Comparison of ENCODE assay signal across 10 cellular contexts in genomic region chr3:13547591-13548371, GRCh38. TPM values are rescaled to one million over a fixed set of nuclear protein-coding genes. Genes with fewer than 3 reads are reported as not detected.
DNase-seq lines count a peak whose midpoint lies in the region; ATAC-seq and TF ChIP-seq lines count a peak whose summit lies in the region.
"Had no signal": no experiment of that assay in that cellular context is flagged by ENCODE, and none has a peak within 500 bp of the region (broad histone marks: within the 10 kb centered on the region; RNA-seq: fewer than 3 reads in every experiment).

No MANE protein-coding gene starts in this region.

- H2AFZ ChIP-seq in GM23248 (no peak overlapping the region), osteoblast (ENCODE audit: low read length) (no peak overlapping the region)

- H3K27me3 ChIP-seq in GM23248 (replicated peaks; ENCODE audit: insufficient read depth), result no peaks in the 10 kb centered on the region
- H3K27me3 ChIP-seq in osteoblast (ENCODE audit: insufficient read depth, low read length), result no peaks in the 10 kb centered on the region

- peaks cover 28% of the 10 kb centered on the region for H3F3A ChIP-seq in GM23248 (ENCODE audit: insufficient read depth)

- H3K4me3 Mint-ChIP-seq in activated CD8-positive, alpha-beta T cell treated with anti-CD3 and anti-CD28 coated beads for 36 hours, result peak overlapping the region; percentile 34
- H3K4me3 Mint-ChIP-seq in glutamatergic neuron (ENCODE audit: unreplicated experiment), result peak overlapping the region; percentile 61
- H3K4me3 Mint-ChIP-seq: activated CD8-positive, alpha-beta memory T cell treated with anti-CD3 and anti-CD28 coated beads, Interleukin-2, amount 10 ng/mL, durations not matched to agents 7 days and 5 days had no signal

- H3K9me2 ChIP-seq in GM23248 (ENCODE audit: insufficient read depth), result no peaks in the 10 kb centered on the region

- DNase-seq in GM23248, result no peak
- DNase-seq in activated CD8-positive, alpha-beta T cell treated with anti-CD3 and anti-CD28 coated beads for 36 hours, result no peak
- no peak for DNase-seq in glutamatergic neuron
- DNase-seq in osteoblast (ENCODE audit: insufficient read length, low spot score, missing footprints), result no peak
- DNase-seq in mucosa of gallbladder (ENCODE audit: low spot score), result no peak
- DNase-seq in superior temporal gyrus (ENCODE audit: extremely low spot score), result no peak
- DNase-seq in NCI-H774 (lab: John Stamatoyannopoulos, UW), result no peak
- no peak for DNase-seq in omental fat pad (ENCODE audit: low spot score)
- DNase-seq: activated CD8-positive, alpha-beta memory T cell treated with anti-CD3 and anti-CD28 coated beads, Interleukin-2, amount 10 ng/mL, durations not matched to agents 7 days and 5 days; MM.1S had no signal

- CTCF ChIA-PET in activated CD8-positive, alpha-beta T cell treated with anti-CD3 and anti-CD28 coated beads for 36 hours (lab: Charles Lee), result interaction anchor here (0.9 kb wide), 1 partner anchor 109 kb away, joined by 4 read pairs; no protein-coding TSS in a partner anchor

- WGBS in GM23248 (ENCODE audit: low coverage in 1 of 2, low lambda C conversion rate in 2 of 2, missing lambda C conversion rate in 2 of 2), 2 experiments, result 79 to 88% methylated on average over 9 to 10 of the region's 10 CpGs

- H3K79me2 ChIP-seq in GM23248 (ENCODE audit: insufficient read depth) (peaks cover 35% of the 10 kb centered on the region), osteoblast (ENCODE audit: insufficient read depth, low read length) (no peaks in the 10 kb centered on the region)

- H3K27ac Mint-ChIP-seq in activated CD8-positive, alpha-beta T cell treated with anti-CD3 and anti-CD28 coated beads for 36 hours, result no peak overlapping the region
- H3K27ac Mint-ChIP-seq in glutamatergic neuron (ENCODE audit: unreplicated experiment), result no peak overlapping the region
- H3K27ac Mint-ChIP-seq: activated CD8-positive, alpha-beta memory T cell treated with anti-CD3 and anti-CD28 coated beads, Interleukin-2, amount 10 ng/mL, durations not matched to agents 7 days and 5 days had no signal

- peak overlapping the region; percentile 39 for H3K4me2 ChIP-seq in GM23248 (ENCODE audit: unreplicated experiment)
- peak overlapping the region; percentile 64 for H3K4me2 ChIP-seq in osteoblast (ENCODE audit: insufficient read depth, low read length)

- no peak for ATAC-seq in activated CD8-positive, alpha-beta T cell treated with anti-CD3 and anti-CD28 coated beads for 36 hours
- no peak for ATAC-seq in omental fat pad (ENCODE audit: low FRiP score)
- ATAC-seq: activated CD8-positive, alpha-beta memory T cell treated with anti-CD3 and anti-CD28 coated beads, Interleukin-2, amount 10 ng/mL, durations not matched to agents 7 days and 5 days had no signal

- H3K9me3 ChIP-seq in GM23248 (ENCODE audit: low read depth), result no peaks in the 10 kb centered on the region
- no peaks in the 10 kb centered on the region for H3K9me3 ChIP-seq in osteoblast (ENCODE audit: low read depth, low read length)

- H3K27ac ChIP-seq in GM23248 (no peak overlapping the region), osteoblast (ENCODE audit: low read depth, low read length) (no peak overlapping the region)

- peaks cover 23% of the 10 kb centered on the region for H3K27me3 Mint-ChIP-seq in activated CD8-positive, alpha-beta T cell treated with anti-CD3 and anti-CD28 coated beads for 36 hours
- peaks cover 13% of the 10 kb centered on the region for H3K27me3 Mint-ChIP-seq in glutamatergic neuron (ENCODE audit: unreplicated experiment)

- peaks cover 51% of the 10 kb centered on the region for H3K4me1 Mint-ChIP-seq in activated CD8-positive, alpha-beta T cell treated with anti-CD3 and anti-CD28 coated beads for 36 hours (ENCODE audit: low read depth)
- peaks cover 18% of the 10 kb centered on the region for H3K4me1 Mint-ChIP-seq in glutamatergic neuron (ENCODE audit: low read depth, unreplicated experiment)

- H3K36me3 ChIP-seq in GM23248 (ENCODE audit: low read depth) (no peaks in the 10 kb centered on the region), osteoblast (ENCODE audit: insufficient read depth, low read length) (no peaks in the 10 kb centered on the region)

- POLR2A ChIA-PET in activated CD8-positive, alpha-beta T cell treated with anti-CD3 and anti-CD28 coated beads for 36 hours (lab: Charles Lee), result interaction anchor here (1.5 kb wide), 1 partner anchor 10 kb away, joined by 5 read pairs; no protein-coding TSS in a partner anchor

- no peaks in the 10 kb centered on the region for H3K36me3 Mint-ChIP-seq in activated CD8-positive, alpha-beta T cell treated with anti-CD3 and anti-CD28 coated beads for 36 hours (ENCODE audit: low read depth)
- H3K36me3 Mint-ChIP-seq in glutamatergic neuron (ENCODE audit: unreplicated experiment), result no peaks in the 10 kb centered on the region
- H3K36me3 Mint-ChIP-seq: activated CD8-positive, alpha-beta memory T cell treated with anti-CD3 and anti-CD28 coated beads, Interleukin-2, amount 10 ng/mL, durations not matched to agents 7 days and 5 days had no signal

- intact Hi-C loops in activated CD8-positive, alpha-beta T cell treated with anti-CD3 and anti-CD28 coated beads for 36 hours (cut with micrococcal nuclease), result no loop called here

- H3K9ac ChIP-seq in GM23248, result peak overlapping the region; percentile 87

- in situ Hi-C loops in GM23248 (cut with MboI), result no loop called here

- TF ChIP-seq CTCF in activated CD8-positive, alpha-beta T cell treated with anti-CD3 and anti-CD28 coated beads for 36 hours (IDR thresholded peaks at IDR 0.05), result no peak
- TF ChIP-seq CTCF in glutamatergic neuron (IDR thresholded peaks at IDR 0.05; ENCODE audit: partially characterized antibody, unreplicated experiment) (no peak), osteoblast (IDR thresholded peaks at IDR 0.05; ENCODE audit: extremely low read depth, low read depth, low read length) (no peak), omental fat pad (IDR thresholded peaks at IDR 0.05) (no peak)

- H3K4me1 ChIP-seq in GM23248 (ENCODE audit: insufficient read depth) (peaks cover 76% of the 10 kb centered on the region), osteoblast (ENCODE audit: insufficient read depth, low read length) (peaks cover 43% of the 10 kb centered on the region)

- no peaks in the 10 kb centered on the region for H3K9me3 Mint-ChIP-seq in activated CD8-positive, alpha-beta T cell treated with anti-CD3 and anti-CD28 coated beads for 36 hours
- H3K9me3 Mint-ChIP-seq in glutamatergic neuron (ENCODE audit: unreplicated experiment), result peaks cover 8% of the 10 kb centered on the region

- H3K4me3 ChIP-seq in GM23248 (no peak overlapping the region), osteoblast (ENCODE audit: insufficient read depth, low read length) (no peak overlapping the region)

- H4K20me1 ChIP-seq in GM23248 (ENCODE audit: insufficient read depth) (no peaks in the 10 kb centered on the region), osteoblast (ENCODE audit: insufficient read depth, low read length) (no peaks in the 10 kb centered on the region)

RNA-seq across cellular contexts. Expression of gene FBLN2, which starts 1.1 kb away (rescaled TPM):
- 636 and 646 TPM in 2 replicates for total RNA-seq in GM23248 (2014; rRNA removed; shearing (Covaris generic))
- 447 and 468 TPM in 2 replicates for polyA plus RNA-seq in GM23248 (2016; fragmentation: Nextera tagmentation; extraction: Ambion mirVana)
- total RNA-seq in activated CD8-positive, alpha-beta T cell treated with anti-CD3 and anti-CD28 coated beads for 36 hours, result 10 to 100 TPM in 1 of 2 experiments, 1 to 10 TPM in 1; 8.4 to 13.7 TPM
- total RNA-seq in glutamatergic neuron (ENCODE audit: unreplicated experiment) (2.1 TPM), osteoblast (46.0 and 54.6 TPM in 2 replicates), mucosa of gallbladder (44.3 TPM), omental fat pad (100 to 1,000 TPM; 156 to 568 (median 187) TPM)
